In genomic region chr3:13709706-13710105, GRCh38 we compare ENCODE assay signal across 23 cellular contexts.
A peak's percentile ranks its signal among the peaks of the same experiment; 100 is the strongest.
DNase-seq lines count a peak whose midpoint lies in the region; ATAC-seq and TF ChIP-seq lines count a peak whose summit lies in the region.
"Had no signal": no experiment of that assay in that cellular context is flagged by ENCODE, and none has a peak within 500 bp of the region (broad histone marks: within the 10 kb centered on the region; RNA-seq: fewer than 3 reads in every experiment).

No MANE protein-coding gene starts in this region.

- WGBS in sigmoid colon, 2 donors = 93 to 95% methylated on average over 1 of the region's 1 CpG

- H3K9me3 Mint-ChIP-seq in CD4-positive, CD25-positive, alpha-beta regulatory T cell = peaks cover 0 to 86% (median 17%) of the 10 kb centered on the region in 7 donors
- H3K9me3 Mint-ChIP-seq in central memory CD8-positive, alpha-beta T cell = peaks cover 20% of the 10 kb centered on the region

- no peak overlapping the region for H3K27ac ChIP-seq in CD4-positive, CD25-positive, alpha-beta regulatory T cell (ENCODE audit: insufficient read depth, low read length, poor library complexity, severe bottlenecking)
- no peak overlapping the region for H3K27ac ChIP-seq in sigmoid colon
- H3K27ac ChIP-seq: foreskin keratinocyte, heart left ventricle, neural progenitor cell, transverse colon had no signal

- intact Hi-C loops in sigmoid colon (cut with DNase I) = no loop called here

- H3K27me3 Mint-ChIP-seq in CD4-positive, CD25-positive, alpha-beta regulatory T cell = no peaks in the 10 kb centered on the region
- H3K27me3 Mint-ChIP-seq in central memory CD8-positive, alpha-beta T cell = peaks cover 96% of the 10 kb centered on the region
- H3K27me3 Mint-ChIP-seq: activated CD4-positive, alpha-beta T cell treated with anti-CD3 and anti-CD28 coated beads, Interleukin-2, amount 10 ng/mL, durations not matched to agents 24 days and 14 days; dendritic cell treated with granulocyte-macrophage colony-stimulating factor and Interleukin-4, amounts not matched to agents 40 ng/mL and 50 ng/mL, for 4 days had no signal

- no peak for ATAC-seq in CD4-positive, CD25-positive, alpha-beta regulatory T cell (ENCODE audit: low read depth in 2 of 2)
- no peak for ATAC-seq in central memory CD8-positive, alpha-beta T cell (replicated peaks; ENCODE audit: extremely low read depth, poor library complexity, severe bottlenecking)
- ATAC-seq: esophagus mucosa, foreskin keratinocyte, heart left ventricle, left colon had no signal

- no peak for TF ChIP-seq EP300 in sigmoid colon (IDR thresholded peaks at IDR 0.05)

- H3K27ac Mint-ChIP-seq in CD4-positive, CD25-positive, alpha-beta regulatory T cell = peak overlapping the region in 2 of 3 donors; percentile 35 to 71
- H3K27ac Mint-ChIP-seq in central memory CD8-positive, alpha-beta T cell (ENCODE audit: low read depth) = no peak overlapping the region
- H3K27ac Mint-ChIP-seq: activated CD4-positive, alpha-beta T cell treated with anti-CD3 and anti-CD28 coated beads, Interleukin-2, amount 10 ng/mL, durations not matched to agents 24 days and 14 days; dendritic cell treated with granulocyte-macrophage colony-stimulating factor and Interleukin-4, amounts not matched to agents 40 ng/mL and 50 ng/mL, for 4 days; endodermal cell; neural progenitor cell had no signal

- DNase-seq in activated T-cell treated with anti-CD3 and anti-CD28 coated beads, Interleukin-2, amount 50 U/mL, for 1 hour = peak; percentile 6
- DNase-seq in activated T-cell treated with anti-CD3 and anti-CD28 coated beads for 4 hours (no peak), sigmoid colon (peak; percentile 37), SW 1271 (lab: John Stamatoyannopoulos, UW) (no peak), NCI-H446 treated with DMSO at 0.1 percent for 48 hours (lab: John Stamatoyannopoulos, UW) (no peak)
- DNase-seq in CD4-positive, CD25-positive, alpha-beta regulatory T cell = no peak
- DNase-seq in central memory CD8-positive, alpha-beta T cell (ENCODE audit: low spot score in 2 of 2) = peak; percentile 4
- no peak for DNase-seq in stimulated activated naive CD4-positive, alpha-beta T cell (lab: John Stamatoyannopoulos, UW)
- DNase-seq: activated CD4-positive, alpha-beta T cell treated with anti-CD3 and anti-CD28 coated beads, Interleukin-2, amount 10 ng/mL, durations not matched to agents 24 days and 14 days; activated naive CD4-positive, alpha-beta T cell; amniotic stem cell; Caco-2; foreskin keratinocyte; NCI-H1436; NCI-H2107; NCI-H446; transverse colon had no signal

- no peak overlapping the region for H3K4me3 Mint-ChIP-seq in CD4-positive, CD25-positive, alpha-beta regulatory T cell
- H3K4me3 Mint-ChIP-seq in central memory CD8-positive, alpha-beta T cell = no peak overlapping the region
- H3K4me3 Mint-ChIP-seq: activated CD4-positive, alpha-beta T cell treated with anti-CD3 and anti-CD28 coated beads, Interleukin-2, amount 10 ng/mL, durations not matched to agents 24 days and 14 days; dendritic cell treated with granulocyte-macrophage colony-stimulating factor and Interleukin-4, amounts not matched to agents 40 ng/mL and 50 ng/mL, for 4 days; endodermal cell; neural progenitor cell had no signal

- no peak overlapping the region for H3K4me3 ChIP-seq in CD4-positive, CD25-positive, alpha-beta regulatory T cell (ENCODE audit: low read depth, low read length)
- H3K4me3 ChIP-seq in sigmoid colon = no peak overlapping the region
- H3K4me3 ChIP-seq: heart left ventricle, neural progenitor cell, transverse colon had no signal

- peaks cover 0 to 1% (median 0%) of the 10 kb centered on the region in 4 donors for H3K4me1 Mint-ChIP-seq in CD4-positive, CD25-positive, alpha-beta regulatory T cell
- no peaks in the 10 kb centered on the region for H3K4me1 Mint-ChIP-seq in central memory CD8-positive, alpha-beta T cell
- H3K4me1 Mint-ChIP-seq: activated CD4-positive, alpha-beta T cell treated with anti-CD3 and anti-CD28 coated beads, Interleukin-2, amount 10 ng/mL, durations not matched to agents 24 days and 14 days; endodermal cell; neural progenitor cell had no signal

- H3K36me3 Mint-ChIP-seq in CD4-positive, CD25-positive, alpha-beta regulatory T cell = no peaks in the 10 kb centered on the region
- H3K36me3 Mint-ChIP-seq in central memory CD8-positive, alpha-beta T cell (ENCODE audit: insufficient read depth) = peaks cover 5% of the 10 kb centered on the region
- H3K36me3 Mint-ChIP-seq: neural progenitor cell had no signal

- no peaks in the 10 kb centered on the region for H3K9me3 ChIP-seq in CD4-positive, CD25-positive, alpha-beta regulatory T cell (ENCODE audit: control insufficient read depth in 2 of 2, low read length in 2 of 2)
- no peaks in the 10 kb centered on the region for H3K9me3 ChIP-seq in sigmoid colon
- H3K9me3 ChIP-seq: Caco-2, transverse colon had no signal

- no peaks in the 10 kb centered on the region for H3K36me3 ChIP-seq in CD4-positive, CD25-positive, alpha-beta regulatory T cell (ENCODE audit: control insufficient read depth, insufficient read depth, low read length)
- H3K36me3 ChIP-seq in sigmoid colon = no peaks in the 10 kb centered on the region
- H3K36me3 ChIP-seq: heart left ventricle, neural progenitor cell, transverse colon had no signal

- no peaks in the 10 kb centered on the region for H3K4me1 ChIP-seq in CD4-positive, CD25-positive, alpha-beta regulatory T cell (ENCODE audit: control insufficient read depth, insufficient read depth, low read length, poor library complexity, severe bottlenecking)
- H3K4me1 ChIP-seq in sigmoid colon = no peaks in the 10 kb centered on the region
- H3K4me1 ChIP-seq: Caco-2, foreskin keratinocyte, heart left ventricle, neural progenitor cell, transverse colon had no signal

- TF ChIP-seq POLR2A in sigmoid colon (IDR thresholded peaks at IDR 0.05) = no peak

- TF ChIP-seq CTCF in sigmoid colon (IDR thresholded peaks at IDR 0.05) = no peak

- H3K27me3 ChIP-seq in CD4-positive, CD25-positive, alpha-beta regulatory T cell (ENCODE audit: control insufficient read depth, insufficient read depth, low read length) = no peaks in the 10 kb centered on the region
- H3K27me3 ChIP-seq in sigmoid colon = no peaks in the 10 kb centered on the region
- H3K27me3 ChIP-seq: foreskin keratinocyte, heart left ventricle, neural progenitor cell, transverse colon had no signal

Comparison
In these comparisons a context has a peak if more than half of its experiments do, and no peak if none do; other contexts are left out.
1. DNase-seq: peak in activated T-cell treated with anti-CD3 and anti-CD28 coated beads, Interleukin-2, amount 50 U/mL, for 1 hour (single experiment), central memory CD8-positive, alpha-beta T cell (2 of 2) and sigmoid colon (single experiment); none in activated T-cell treated with anti-CD3 and anti-CD28 coated beads for 4 hours (single experiment), CD4-positive, CD25-positive, alpha-beta regulatory T cell (0 of 3), SW 1271 (0 of 2), stimulated activated naive CD4-positive, alpha-beta T cell (0 of 6) and NCI-H446 treated with DMSO at 0.1 percent for 48 hours (single experiment).